Comparison of ENCODE assay signal across 16 cellular contexts in the genomic region with DNA sequence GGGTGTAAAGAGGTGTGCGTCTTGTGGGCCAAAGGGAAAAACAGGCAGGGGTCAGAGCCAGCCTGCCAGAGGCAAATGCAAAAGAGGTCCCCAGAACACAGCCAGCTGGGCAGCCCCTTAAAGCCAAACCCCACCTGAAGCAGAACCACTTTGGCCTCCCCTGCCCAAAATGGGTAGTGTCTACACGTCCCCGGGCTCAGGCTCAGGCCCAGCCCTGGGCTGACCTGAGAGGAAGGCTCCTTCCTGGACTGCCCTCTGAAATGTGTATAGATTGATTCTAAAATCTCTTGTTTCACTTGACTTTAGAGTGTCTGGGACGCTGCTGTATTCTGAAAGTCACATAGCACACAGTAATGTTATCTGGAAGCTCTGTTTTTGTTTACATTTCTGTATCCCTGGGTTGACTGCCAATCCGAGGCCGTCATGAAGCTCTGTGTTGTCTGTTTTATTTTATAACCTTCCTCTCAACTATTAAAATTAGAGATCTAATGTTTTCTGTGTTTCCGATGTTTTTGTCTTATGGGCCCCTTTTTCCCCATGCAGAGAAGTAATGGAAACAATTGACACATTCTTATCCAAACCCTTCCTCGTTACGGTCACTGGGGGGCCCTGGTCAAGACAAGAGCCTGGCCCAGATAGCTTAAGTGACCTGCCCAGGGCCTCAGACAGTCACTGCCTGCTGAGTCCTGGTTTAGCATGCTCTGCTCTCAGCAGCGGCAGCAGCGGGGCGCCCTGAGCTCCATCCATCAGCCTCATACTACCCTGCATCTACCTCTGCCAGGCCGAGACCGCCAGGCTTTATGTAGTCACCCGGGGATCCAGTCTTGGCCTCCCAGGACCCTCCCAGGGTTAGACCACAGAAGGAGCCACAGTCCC. TPM values are rescaled to one million over a fixed set of nuclear protein-coding genes. Genes with fewer than 3 reads are reported as not detected.
"Had no signal": no experiment of that assay in that cellular context is flagged by ENCODE, and none has a peak within 500 bp of the region (broad histone marks: within the 10 kb centered on the region; RNA-seq: fewer than 3 reads in every experiment).

No MANE protein-coding gene starts in this region.

- H3K27me3 ChIP-seq: pancreas had no signal

- H3K9me3 Mint-ChIP-seq: activated B cell treated with CpG ODN at 0.5 μM for 24 hours; activated CD4-positive, alpha-beta T cell treated with anti-CD3 and anti-CD28 coated beads, Interleukin-2, amount 10 ng/mL, durations not matched to agents 24 days and 14 days; dendritic cell treated with granulocyte-macrophage colony-stimulating factor and Interleukin-4, amounts not matched to agents 40 ng/mL and 50 ng/mL, for 4 days; effector memory CD8-positive, alpha-beta T cell; nephron had no signal

- DNase-seq: activated B cell treated with CpG ODN at 0.5 μM for 24 hours; activated CD4-positive, alpha-beta T cell treated with anti-CD3 and anti-CD28 coated beads, Interleukin-2, amount 10 ng/mL, durations not matched to agents 24 days and 14 days; aorta; effector memory CD8-positive, alpha-beta T cell; gastrocnemius medialis; left ventricle myocardium superior; spleen; T-helper 2 cell; uterus had no signal

- FAIRE-seq: bronchial epithelial cell, pancreas had no signal

- H3K4me1 ChIP-seq: gastrocnemius medialis, uterus had no signal

- H3K27ac Mint-ChIP-seq: activated B cell treated with CpG ODN at 0.5 μM for 24 hours; activated CD4-positive, alpha-beta T cell treated with anti-CD3 and anti-CD28 coated beads, Interleukin-2, amount 10 ng/mL, durations not matched to agents 24 days and 14 days; dendritic cell treated with granulocyte-macrophage colony-stimulating factor and Interleukin-4, amounts not matched to agents 40 ng/mL and 50 ng/mL, for 4 days; effector memory CD8-positive, alpha-beta T cell; nephron had no signal

- H3K9me3 ChIP-seq: gastrocnemius medialis, heart left ventricle, pancreas, spleen, uterus had no signal

- H3K27ac ChIP-seq: gastrocnemius medialis, heart left ventricle, pancreas, spleen, uterus had no signal

- ATAC-seq: effector memory CD8-positive, alpha-beta T cell; gastrocnemius medialis; left ventricle myocardium superior; pancreas; sciatic nerve had no signal

- H3K4me3 Mint-ChIP-seq: activated B cell treated with CpG ODN at 0.5 μM for 24 hours; activated CD4-positive, alpha-beta T cell treated with anti-CD3 and anti-CD28 coated beads, Interleukin-2, amount 10 ng/mL, durations not matched to agents 24 days and 14 days; dendritic cell treated with granulocyte-macrophage colony-stimulating factor and Interleukin-4, amounts not matched to agents 40 ng/mL and 50 ng/mL, for 4 days; effector memory CD8-positive, alpha-beta T cell; nephron had no signal

- H3K4me1 Mint-ChIP-seq: nephron had no signal

- H3K4me3 ChIP-seq: gastrocnemius medialis, heart left ventricle, pancreas, spleen, uterus had no signal

- H3K36me3 ChIP-seq: gastrocnemius medialis, heart left ventricle, spleen, uterus had no signal

RNA-seq across cellular contexts. Expression of gene OVOL1, which starts 10.1 kb away (rescaled TPM):
- total RNA-seq: activated CD4-positive, alpha-beta T cell treated with anti-CD3 and anti-CD28 coated beads, Interleukin-2, amount 10 ng/mL, durations not matched to agents 24 days and 14 days; aorta; heart left ventricle; left ventricle myocardium superior; mesenteric fat pad; sciatic nerve had no signal
- polyA plus RNA-seq: heart left ventricle had no signal

RNA-seq across cellular contexts. Expression of gene SNX32, which starts 36.8 kb away (rescaled TPM):
- total RNA-seq: bronchial epithelial cell, left ventricle myocardium superior, mesenteric fat pad had no signal
